1 cellular context compared by ENCODE assay signal in the genomic region with DNA sequence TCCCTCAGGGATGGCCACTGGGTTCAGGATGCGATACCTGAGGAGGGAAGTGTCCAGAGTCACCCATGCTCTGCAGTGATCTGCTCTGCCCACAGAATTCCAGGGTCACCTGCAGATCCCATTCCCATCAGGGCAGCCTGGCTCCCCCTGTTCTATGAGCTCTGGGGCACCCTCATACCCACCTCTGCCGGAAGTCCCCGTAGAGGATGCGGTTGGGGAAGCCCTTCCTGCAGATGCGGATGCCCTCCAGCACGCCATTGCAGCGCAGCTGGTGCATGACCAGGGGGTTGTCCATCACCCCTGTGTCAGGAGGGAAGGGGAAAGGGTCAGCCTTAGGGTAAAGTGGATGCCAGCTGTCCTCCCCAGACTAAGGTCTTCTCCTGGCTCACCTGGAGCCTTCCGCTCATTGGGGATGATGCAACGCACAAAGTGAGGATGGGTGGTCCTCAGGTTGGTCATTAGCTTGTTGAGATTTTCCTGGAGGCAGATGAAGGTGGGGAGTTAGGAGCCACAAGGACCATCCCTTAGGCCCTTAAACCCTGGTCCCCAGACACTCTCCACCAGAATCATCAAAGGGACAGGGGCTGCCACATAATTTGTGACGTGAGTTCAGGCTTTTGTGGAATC.
TF ChIP-seq lines count a peak whose summit lies in the region.

No MANE protein-coding gene starts in this region.

TF ChIP-seq in HepG2, 621 proteins besides CTCF, POLR2A, EP300 and RAD21:
- TF ChIP-seq ATF7 (IDR thresholded peaks at IDR 0.05) (peak; percentile 70), ATF7 (CRISPR knock-in tag; IDR thresholded peaks at IDR 0.05) (no peak), PAX8 (CRISPR knock-in tag; IDR thresholded peaks at IDR 0.05; ENCODE audit: borderline replicate concordance) (no peak), ZNF563 (CRISPR knock-in tag; IDR thresholded peaks at IDR 0.05) (0 out of 2 replicates have a peak, but pooled peaks have one; percentile 8), CREB1 (IDR thresholded peaks at IDR 0.05) (peak; percentile 62), CREB1 (CRISPR knock-in tag; IDR thresholded peaks at IDR 0.05) (no peak), CEBPB (IDR thresholded peaks at IDR 0.05; ENCODE audit: borderline replicate concordance, low read depth, low read length) (peak; percentile 66)
